ENCODE assay signal across 2 cellular contexts in the genomic region with DNA sequence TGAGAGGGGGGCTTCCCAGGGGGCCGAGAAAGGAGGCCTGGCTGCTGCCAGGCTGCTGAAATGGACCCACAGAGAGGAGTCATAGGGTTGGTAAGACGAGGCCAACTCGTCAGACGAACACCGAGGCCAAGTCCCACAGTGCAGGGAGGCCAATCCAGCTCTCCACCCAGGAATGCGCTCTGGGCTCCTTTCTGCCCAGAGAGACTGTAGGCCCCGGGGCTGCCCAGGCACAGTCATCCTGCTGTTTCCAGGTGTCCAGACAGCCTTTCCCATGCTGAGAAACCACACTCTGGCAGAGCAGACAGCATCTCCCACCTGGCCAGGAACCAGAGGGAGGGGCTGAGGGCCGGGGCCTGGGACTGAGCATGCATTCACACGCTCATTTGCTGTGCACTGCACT.
TF ChIP-seq lines count a peak whose summit lies in the region.

No MANE protein-coding gene starts in this region.

TF ChIP-seq in SK-N-SH treated with all-trans-retinoic acid at 6 μM for 48 hours, 23 proteins besides CTCF, POLR2A, EP300 and RAD21:
- TF ChIP-seq, protein P1, sequence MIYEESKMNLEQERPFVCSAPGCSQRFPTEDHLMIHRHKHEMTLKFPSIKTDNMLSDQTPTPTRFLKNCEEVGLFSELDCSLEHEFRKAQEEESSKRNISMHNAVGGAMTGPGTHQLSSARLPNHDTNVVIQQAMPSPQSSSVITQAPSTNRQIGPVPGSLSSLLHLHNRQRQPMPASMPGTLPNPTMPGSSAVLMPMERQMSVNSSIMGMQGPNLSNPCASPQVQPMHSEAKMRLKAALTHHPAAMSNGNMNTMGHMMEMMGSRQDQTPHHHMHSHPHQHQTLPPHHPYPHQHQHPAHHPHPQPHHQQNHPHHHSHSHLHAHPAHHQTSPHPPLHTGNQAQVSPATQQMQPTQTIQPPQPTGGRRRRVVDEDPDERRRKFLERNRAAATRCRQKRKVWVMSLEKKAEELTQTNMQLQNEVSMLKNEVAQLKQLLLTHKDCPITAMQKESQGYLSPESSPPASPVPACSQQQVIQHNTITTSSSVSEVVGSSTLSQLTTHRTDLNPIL (CRISPR knock-in tag; IDR thresholded peaks at IDR 0.05; ENCODE audit: low read depth): no peak
- TF ChIP-seq ZNF70 (CRISPR knock-in tag; IDR thresholded peaks at IDR 0.05) (no peak), ARNTL (CRISPR knock-in tag; IDR thresholded peaks at IDR 0.05; ENCODE audit: borderline replicate concordance, low read depth) (no peak), CSDC2 (CRISPR knock-in tag; IDR thresholded peaks at IDR 0.05) (no peak), ESRRG (CRISPR knock-in tag; IDR thresholded peaks at IDR 0.05) (no peak), ZNF8 (CRISPR knock-in tag; IDR thresholded peaks at IDR 0.05) (no peak), ZFP3 (CRISPR knock-in tag; IDR thresholded peaks at IDR 0.05) (no peak), BACH2 (CRISPR knock-in tag; IDR thresholded peaks at IDR 0.05; ENCODE audit: borderline replicate concordance) (no peak), RARB (CRISPR knock-in tag; IDR thresholded peaks at IDR 0.05) (no peak)
- TF ChIP-seq, protein P2, sequence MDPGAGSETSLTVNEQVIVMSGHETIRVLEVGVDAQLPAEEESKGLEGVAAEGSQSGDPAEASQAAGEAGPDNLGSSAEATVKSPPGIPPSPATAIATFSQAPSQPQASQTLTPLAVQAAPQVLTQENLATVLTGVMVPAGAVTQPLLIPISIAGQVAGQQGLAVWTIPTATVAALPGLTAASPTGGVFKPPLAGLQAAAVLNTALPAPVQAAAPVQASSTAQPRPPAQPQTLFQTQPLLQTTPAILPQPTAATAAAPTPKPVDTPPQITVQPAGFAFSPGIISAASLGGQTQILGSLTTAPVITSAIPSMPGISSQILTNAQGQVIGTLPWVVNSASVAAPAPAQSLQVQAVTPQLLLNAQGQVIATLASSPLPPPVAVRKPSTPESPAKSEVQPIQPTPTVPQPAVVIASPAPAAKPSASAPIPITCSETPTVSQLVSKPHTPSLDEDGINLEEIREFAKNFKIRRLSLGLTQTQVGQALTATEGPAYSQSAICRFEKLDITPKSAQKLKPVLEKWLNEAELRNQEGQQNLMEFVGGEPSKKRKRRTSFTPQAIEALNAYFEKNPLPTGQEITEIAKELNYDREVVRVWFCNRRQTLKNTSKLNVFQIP (CRISPR knock-in tag; IDR thresholded peaks at IDR 0.05; ENCODE audit: borderline replicate concordance, low read depth): no peak
- TF ChIP-seq, protein P3, sequence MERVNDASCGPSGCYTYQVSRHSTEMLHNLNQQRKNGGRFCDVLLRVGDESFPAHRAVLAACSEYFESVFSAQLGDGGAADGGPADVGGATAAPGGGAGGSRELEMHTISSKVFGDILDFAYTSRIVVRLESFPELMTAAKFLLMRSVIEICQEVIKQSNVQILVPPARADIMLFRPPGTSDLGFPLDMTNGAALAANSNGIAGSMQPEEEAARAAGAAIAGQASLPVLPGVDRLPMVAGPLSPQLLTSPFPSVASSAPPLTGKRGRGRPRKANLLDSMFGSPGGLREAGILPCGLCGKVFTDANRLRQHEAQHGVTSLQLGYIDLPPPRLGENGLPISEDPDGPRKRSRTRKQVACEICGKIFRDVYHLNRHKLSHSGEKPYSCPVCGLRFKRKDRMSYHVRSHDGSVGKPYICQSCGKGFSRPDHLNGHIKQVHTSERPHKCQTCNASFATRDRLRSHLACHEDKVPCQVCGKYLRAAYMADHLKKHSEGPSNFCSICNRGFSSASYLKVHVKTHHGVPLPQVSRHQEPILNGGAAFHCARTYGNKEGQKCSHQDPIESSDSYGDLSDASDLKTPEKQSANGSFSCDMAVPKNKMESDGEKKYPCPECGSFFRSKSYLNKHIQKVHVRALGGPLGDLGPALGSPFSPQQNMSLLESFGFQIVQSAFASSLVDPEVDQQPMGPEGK (CRISPR knock-in tag; IDR thresholded peaks at IDR 0.05; ENCODE audit: borderline replicate concordance): no peak
TF ChIP-seq in SK-N-SH treated with all-trans-retinoic acid at 6 μM for 48 hours: peak in this region for 0.

TF ChIP-seq in SK-N-SH, 30 proteins besides CTCF, POLR2A, EP300 and RAD21 (continued from another document):
- TF ChIP-seq RFX5 (IDR thresholded peaks at IDR 0.05; ENCODE audit: low read length): no peak
- no peak for TF ChIP-seq GABPA (IDR thresholded peaks at IDR 0.05; ENCODE audit: low read depth)
- no peak for TF ChIP-seq FOXM1 (IDR thresholded peaks at IDR 0.05; ENCODE audit: low read depth)
- no peak for TF ChIP-seq RCOR1 (IDR thresholded peaks at IDR 0.05; ENCODE audit: low read length)
- TF ChIP-seq, protein P4, sequence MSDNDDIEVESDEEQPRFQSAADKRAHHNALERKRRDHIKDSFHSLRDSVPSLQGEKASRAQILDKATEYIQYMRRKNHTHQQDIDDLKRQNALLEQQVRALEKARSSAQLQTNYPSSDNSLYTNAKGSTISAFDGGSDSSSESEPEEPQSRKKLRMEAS (IDR thresholded peaks at IDR 0.05; ENCODE audit: low read depth): no peak
- TF ChIP-seq, protein P5, sequence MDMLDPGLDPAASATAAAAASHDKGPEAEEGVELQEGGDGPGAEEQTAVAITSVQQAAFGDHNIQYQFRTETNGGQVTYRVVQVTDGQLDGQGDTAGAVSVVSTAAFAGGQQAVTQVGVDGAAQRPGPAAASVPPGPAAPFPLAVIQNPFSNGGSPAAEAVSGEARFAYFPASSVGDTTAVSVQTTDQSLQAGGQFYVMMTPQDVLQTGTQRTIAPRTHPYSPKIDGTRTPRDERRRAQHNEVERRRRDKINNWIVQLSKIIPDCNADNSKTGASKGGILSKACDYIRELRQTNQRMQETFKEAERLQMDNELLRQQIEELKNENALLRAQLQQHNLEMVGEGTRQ (IDR thresholded peaks at IDR 0.05; ENCODE audit: borderline replicate concordance, low read depth, low read length): no peak
- no peak for TF ChIP-seq TCF12 (IDR thresholded peaks at IDR 0.05)
- no peak for TF ChIP-seq MXI1 (IDR thresholded peaks at IDR 0.05; ENCODE audit: low read depth, low read length)
TF ChIP-seq in SK-N-SH: peak in this region for 0.
